Comparison of ENCODE assay signal across 9 cellular contexts in genomic region chr14:65096323-65097089, GRCh38. TPM values are rescaled to one million over a fixed set of nuclear protein-coding genes. Genes with fewer than 3 reads are reported as not detected.
A peak's percentile ranks its signal among the peaks of the same experiment; 100 is the strongest.
DNase-seq lines count a peak whose midpoint lies in the region; ATAC-seq and TF ChIP-seq lines count a peak whose summit lies in the region.
"Had no signal": no experiment of that assay in that cellular context is flagged by ENCODE, and none has a peak within 500 bp of the region (broad histone marks: within the 10 kb centered on the region; RNA-seq: fewer than 3 reads in every experiment).

No MANE protein-coding gene starts in this region.

- no peaks in the 10 kb centered on the region for H3K27me3 Mint-ChIP-seq in stimulated activated naive B cell treated with anti-CD40 and anti-IgM and Interleukin-4, amounts not matched to agents 10 μg/mL and 1 μg/mL and 100 μg/mL, for 72 hours

- DNase-seq in HUDEP-2 (lab: John Stamatoyannopoulos, UW; ENCODE audit: unreplicated experiment in 76 of 76) (peak in 48 of 76 experiments; percentile 3 to 61 (median 24)), left ventricle myocardium inferior (no peak), amygdala (lab: John Stamatoyannopoulos, UW) (no peak)
- no peak for DNase-seq in activated naive CD4-positive, alpha-beta T cell treated with anti-CD3 and anti-CD28 coated beads, Interleukin-2, amount 50 U/mL, for 72 hours (ENCODE audit: low spot score in 2 of 2)
- DNase-seq in stimulated activated naive B cell treated with anti-CD40 and anti-IgM and Interleukin-4, amounts not matched to agents 10 μg/mL and 1 μg/mL and 100 μg/mL, for 72 hours, result no peak
- no peak for DNase-seq in stimulated activated naive CD4-positive, alpha-beta T cell treated with Interleukin-2 at 50 U/mL for 16 hours (lab: John Stamatoyannopoulos, UW)
- DNase-seq: effector memory CD4-positive, alpha-beta T cell had no signal

- ATAC-seq in activated naive CD4-positive, alpha-beta T cell treated with anti-CD3 and anti-CD28 coated beads, Interleukin-2, amount 50 U/mL, for 72 hours, result peak; percentile 25 to 48
- no peak for ATAC-seq in stimulated activated naive B cell treated with anti-CD40 and anti-IgM and Interleukin-4, amounts not matched to agents 10 μg/mL and 1 μg/mL and 100 μg/mL, for 72 hours (replicated peaks)
- no peak for ATAC-seq in GM19023 (IDR thresholded peaks at IDR 0.05; ENCODE audit: unreplicated experiment)
- no peak for ATAC-seq in GM18858 (IDR thresholded peaks at IDR 0.05; ENCODE audit: unreplicated experiment)

- peak overlapping the region; percentile 82 for H3K27ac ChIP-seq in left ventricle myocardium inferior (replicated peaks)

- no peaks in the 10 kb centered on the region for H3K9me3 Mint-ChIP-seq in activated naive CD4-positive, alpha-beta T cell treated with anti-CD3 and anti-CD28 coated beads, Interleukin-2, amount 50 U/mL, for 72 hours
- no peaks in the 10 kb centered on the region for H3K9me3 Mint-ChIP-seq in stimulated activated naive B cell treated with anti-CD40 and anti-IgM and Interleukin-4, amounts not matched to agents 10 μg/mL and 1 μg/mL and 100 μg/mL, for 72 hours

- peaks cover 32 to 62% of the 10 kb centered on the region in 2 donors for H3K4me1 Mint-ChIP-seq in stimulated activated naive B cell treated with anti-CD40 and anti-IgM and Interleukin-4, amounts not matched to agents 10 μg/mL and 1 μg/mL and 100 μg/mL, for 72 hours

- peak overlapping the region; percentile 61 to 63 for H3K27ac Mint-ChIP-seq in activated naive CD4-positive, alpha-beta T cell treated with anti-CD3 and anti-CD28 coated beads, Interleukin-2, amount 50 U/mL, for 72 hours
- peak overlapping the region; percentile 47 for H3K27ac Mint-ChIP-seq in stimulated activated naive B cell treated with anti-CD40 and anti-IgM and Interleukin-4, amounts not matched to agents 10 μg/mL and 1 μg/mL and 100 μg/mL, for 72 hours

- no peak overlapping the region for H3K4me3 Mint-ChIP-seq in stimulated activated naive B cell treated with anti-CD40 and anti-IgM and Interleukin-4, amounts not matched to agents 10 μg/mL and 1 μg/mL and 100 μg/mL, for 72 hours

- H3K27me3 ChIP-seq in left ventricle myocardium inferior (ENCODE audit: low read depth), result no peaks in the 10 kb centered on the region

- peaks cover 100% of the 10 kb centered on the region for H3K4me1 ChIP-seq in left ventricle myocardium inferior

- H3K4me3 ChIP-seq in left ventricle myocardium inferior, result peak overlapping the region; percentile 10

- TF ChIP-seq CTCF in left ventricle myocardium inferior (IDR thresholded peaks at IDR 0.05; ENCODE audit: borderline replicate concordance), result no peak

- H3K36me3 Mint-ChIP-seq in activated naive CD4-positive, alpha-beta T cell treated with anti-CD3 and anti-CD28 coated beads, Interleukin-2, amount 50 U/mL, for 72 hours, result peaks cover 19 to 43% of the 10 kb centered on the region in 2 donors
- peaks cover 14 to 35% of the 10 kb centered on the region in 2 donors for H3K36me3 Mint-ChIP-seq in stimulated activated naive B cell treated with anti-CD40 and anti-IgM and Interleukin-4, amounts not matched to agents 10 μg/mL and 1 μg/mL and 100 μg/mL, for 72 hours

- no peaks in the 10 kb centered on the region for H3K9me3 ChIP-seq in left ventricle myocardium inferior (replicated peaks)

- intact Hi-C loops in left ventricle myocardium inferior (cut with micrococcal nuclease), result no loop called here

- peaks cover 34% of the 10 kb centered on the region for H3K36me3 ChIP-seq in left ventricle myocardium inferior

RNA-seq across cellular contexts. Expression of gene MAX, which starts 5.8 kb away (rescaled TPM):
- total RNA-seq in activated naive CD4-positive, alpha-beta T cell treated with anti-CD3 and anti-CD28 coated beads, Interleukin-2, amount 50 U/mL, for 72 hours, result 100 to 1,000 TPM in 1 of 2 donors, 10 to 100 TPM in 1; 84.2 to 107 TPM
- total RNA-seq in left ventricle myocardium inferior, result 81.9 TPM

Comparison
In these comparisons a context has a peak if more than half of its experiments do, and no peak if none do; other contexts are left out.
1. DNase-seq: peak in HUDEP-2 (48 of 76); none in activated naive CD4-positive, alpha-beta T cell treated with anti-CD3 and anti-CD28 coated beads, Interleukin-2, amount 50 U/mL, for 72 hours (0 of 2), left ventricle myocardium inferior (single experiment), stimulated activated naive B cell treated with anti-CD40 and anti-IgM and Interleukin-4, amounts not matched to agents 10 μg/mL and 1 μg/mL and 100 μg/mL, for 72 hours (single experiment), stimulated activated naive CD4-positive, alpha-beta T cell treated with Interleukin-2 at 50 U/mL for 16 hours (single experiment) and amygdala (0 of 56).
2. ATAC-seq: peak in activated naive CD4-positive, alpha-beta T cell treated with anti-CD3 and anti-CD28 coated beads, Interleukin-2, amount 50 U/mL, for 72 hours (2 of 2); none in stimulated activated naive B cell treated with anti-CD40 and anti-IgM and Interleukin-4, amounts not matched to agents 10 μg/mL and 1 μg/mL and 100 μg/mL, for 72 hours (0 of 2), GM19023 (single experiment) and GM18858 (single experiment).